8 cellular contexts compared by ENCODE assay signal in genomic region chr14:101628471-101628966, GRCh38.
A peak's percentile ranks its signal among the peaks of the same experiment; 100 is the strongest.
DNase-seq lines count a peak whose midpoint lies in the region; ATAC-seq lines count a peak whose summit lies in the region.

No MANE protein-coding gene starts in this region.

- H3K4me3 Mint-ChIP-seq in activated CD8-positive, alpha-beta T cell treated with anti-CD3 and anti-CD28 coated beads, Interleukin-2, amount 10 ng/mL, durations not matched to agents 7 days and 5 days, result no peak overlapping the region

- peaks cover 9% of the 10 kb centered on the region for H3K27me3 Mint-ChIP-seq in activated CD8-positive, alpha-beta T cell treated with anti-CD3 and anti-CD28 coated beads, Interleukin-2, amount 10 ng/mL, durations not matched to agents 7 days and 5 days (ENCODE audit: low read depth)

- H3K9me3 Mint-ChIP-seq in activated CD8-positive, alpha-beta T cell treated with anti-CD3 and anti-CD28 coated beads, Interleukin-2, amount 10 ng/mL, durations not matched to agents 7 days and 5 days (ENCODE audit: insufficient read depth), result no peaks in the 10 kb centered on the region

- H3K36me3 Mint-ChIP-seq in activated CD8-positive, alpha-beta T cell treated with anti-CD3 and anti-CD28 coated beads, Interleukin-2, amount 10 ng/mL, durations not matched to agents 7 days and 5 days (ENCODE audit: low read depth), result no peaks in the 10 kb centered on the region

- CTCF ChIA-PET in activated CD8-positive, alpha-beta T cell treated with anti-CD3 and anti-CD28 coated beads, Interleukin-2, amount 10 ng/mL, durations not matched to agents 7 days and 5 days (lab: Charles Lee), result interaction anchor here (0.8 to 1.0 kb wide), 4 partner anchors 11 to 779 kb away, joined by 3 read pairs; no protein-coding TSS in a partner anchor

- peak; percentile 58 for DNase-seq in DMS79 treated with DMSO at 0.1 percent for 48 hours (lab: John Stamatoyannopoulos, UW)
- DNase-seq in DMS79 (lab: John Stamatoyannopoulos, UW), result no peak
- peak; percentile 4 for DNase-seq in NCI-H526 treated with DMSO at 0.1 percent for 48 hours (lab: John Stamatoyannopoulos, UW)
- DNase-seq in activated CD8-positive, alpha-beta T cell treated with anti-CD3 and anti-CD28 coated beads, Interleukin-2, amount 10 ng/mL, durations not matched to agents 7 days and 5 days, result peak; percentile 79
- DNase-seq in effector CD8-positive, alpha-beta T cell (lab: John Stamatoyannopoulos, UW), result peak; percentile 60
- peak; percentile 93 for DNase-seq in mesenteric fat pad (ENCODE audit: low spot score)
- peak; percentile 51 for DNase-seq in stimulated activated CD8-positive, alpha-beta memory T cell treated with anti-CD3 and anti-CD28 coated beads, Interleukin-15, amount 100 ng/mL, for 1 hour (ENCODE audit: low read depth)

- POLR2A ChIA-PET in activated CD8-positive, alpha-beta T cell treated with anti-CD3 and anti-CD28 coated beads, Interleukin-2, amount 10 ng/mL, durations not matched to agents 7 days and 5 days (lab: Charles Lee), result no interaction called here

- H3K4me1 Mint-ChIP-seq in activated CD8-positive, alpha-beta T cell treated with anti-CD3 and anti-CD28 coated beads, Interleukin-2, amount 10 ng/mL, durations not matched to agents 7 days and 5 days (ENCODE audit: low read depth), result no peaks in the 10 kb centered on the region

- H3K27ac Mint-ChIP-seq in activated CD8-positive, alpha-beta T cell treated with anti-CD3 and anti-CD28 coated beads, Interleukin-2, amount 10 ng/mL, durations not matched to agents 7 days and 5 days, result no peak overlapping the region

- ATAC-seq in HG03159 (IDR thresholded peaks at IDR 0.05; ENCODE audit: unreplicated experiment), result peak; percentile 86
- peak; percentile 90 for ATAC-seq in activated CD8-positive, alpha-beta T cell treated with anti-CD3 and anti-CD28 coated beads, Interleukin-2, amount 10 ng/mL, durations not matched to agents 7 days and 5 days
